In the genomic region with DNA sequence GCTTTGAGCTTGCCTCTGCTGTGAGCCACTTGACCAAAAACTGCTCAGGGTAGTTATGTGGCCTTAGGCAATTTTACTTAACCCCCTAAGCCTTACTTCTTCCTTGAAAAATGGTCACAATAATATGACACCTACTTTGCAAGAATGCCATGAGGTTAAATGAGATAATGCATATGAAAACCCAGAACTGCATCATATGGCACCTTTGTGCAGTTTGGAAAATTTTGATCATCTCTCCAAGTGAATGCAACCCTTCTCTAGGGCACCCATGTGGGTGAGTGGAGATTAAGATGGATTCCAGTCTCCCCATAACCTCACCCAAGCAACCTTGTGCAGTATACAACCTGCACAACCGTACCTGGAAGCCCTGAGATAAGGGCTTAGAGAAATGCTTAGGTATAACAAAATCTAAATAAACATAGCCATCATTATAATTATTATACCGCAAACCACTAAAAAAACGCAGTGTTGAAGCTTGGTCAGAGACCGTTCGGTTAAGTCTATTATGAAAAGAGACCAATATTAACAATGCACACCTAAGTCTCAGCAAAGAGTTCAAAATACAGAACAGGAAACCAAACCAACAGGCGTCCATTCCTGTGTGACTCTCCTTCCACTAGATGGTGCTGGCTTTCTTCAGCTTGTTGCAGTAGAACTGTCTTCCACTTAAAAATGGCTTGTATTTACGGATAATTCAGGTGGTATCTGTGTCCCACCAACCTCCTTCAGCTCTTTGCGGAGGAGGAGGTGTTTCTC, we compare ENCODE assay signal across 9 cellular contexts. TPM values are rescaled to one million over a fixed set of nuclear protein-coding genes. Genes with fewer than 3 reads are reported as not detected.
A peak's percentile ranks its signal among the peaks of the same experiment; 100 is the strongest.
DNase-seq lines count a peak whose midpoint lies in the region; ATAC-seq, FAIRE-seq and TF ChIP-seq lines count a peak whose summit lies in the region.
"Had no signal": no experiment of that assay in that cellular context is flagged by ENCODE, and none has a peak within 500 bp of the region (broad histone marks: within the 10 kb centered on the region; RNA-seq: fewer than 3 reads in every experiment).

No MANE protein-coding gene starts in this region.

- H2BK20ac ChIP-seq in H1 (ENCODE audit: low read length): no peak overlapping the region

- H3K56ac ChIP-seq in H1 (replicated peaks; ENCODE audit: insufficient read length, low read depth, low read length): no peak overlapping the region

- TF ChIP-seq POLR2A in H1 (IDR thresholded peaks at IDR 0.05; ENCODE audit: control extremely low read depth in 1 of 2, low read depth in 2 of 2, low read length in 2 of 2): no peak

- no peaks in the 10 kb centered on the region for H3K36me3 Mint-ChIP-seq in naive thymus-derived CD4-positive, alpha-beta T cell
- no peaks in the 10 kb centered on the region for H3K36me3 Mint-ChIP-seq in immature natural killer cell

- no peak overlapping the region for H4K8ac ChIP-seq in H1 (ENCODE audit: extremely low read depth, insufficient read depth, low read length)

- H3K4me1 Mint-ChIP-seq in naive thymus-derived CD4-positive, alpha-beta T cell: peaks cover 0 to 2% (median 0%) of the 10 kb centered on the region in 7 donors
- no peaks in the 10 kb centered on the region for H3K4me1 Mint-ChIP-seq in immature natural killer cell
- H3K4me1 Mint-ChIP-seq: activated B cell treated with CpG ODN at 0.5 μM for 24 hours had no signal

- H3K23ac ChIP-seq in H1 (ENCODE audit: insufficient read length): no peak overlapping the region

- H2BK120ac ChIP-seq in H1 (replicated peaks; ENCODE audit: low read depth, low read length): no peak overlapping the region

- H2AFZ ChIP-seq in DND-41 (ENCODE audit: low read depth, low read length) (no peak overlapping the region), H1 (ENCODE audit: low read length) (peak overlapping the region; percentile 91; the same call in 1 of the 2 replicates)

- no peak overlapping the region for H3K9ac ChIP-seq in DND-41 (ENCODE audit: low read depth, low read length)
- H3K9ac ChIP-seq in NT2/D1 (ENCODE audit: insufficient read length, low read depth): no peak overlapping the region
- no peak overlapping the region for H3K9ac ChIP-seq in H1 (replicated peaks in 1 of 4; ENCODE audit: extremely low read depth in 1 of 4, low read depth in 3 of 4, low read length in 3 of 4)

- no peaks in the 10 kb centered on the region for H4K20me1 ChIP-seq in DND-41 (ENCODE audit: insufficient read depth, low read length)
- no peaks in the 10 kb centered on the region for H4K20me1 ChIP-seq in H1 (replicated peaks in 1 of 2; ENCODE audit: control insufficient read depth in 1 of 2, insufficient read depth in 2 of 2, low read length in 2 of 2)

- ATAC-seq in DND-41 (ENCODE audit: insufficient read depth, low read depth) (peak; percentile 91), GM19438 (IDR thresholded peaks at IDR 0.05; ENCODE audit: low read depth, unreplicated experiment) (peak; percentile 80), HG03565 (IDR thresholded peaks at IDR 0.05; ENCODE audit: unreplicated experiment) (peak; percentile 88)
- ATAC-seq in naive thymus-derived CD4-positive, alpha-beta T cell: peak; percentile 53

- H3K9me3 ChIP-seq in DND-41 (ENCODE audit: insufficient read depth, low read length, severe bottlenecking): no peaks in the 10 kb centered on the region
- H3K9me3 ChIP-seq in NT2/D1 (ENCODE audit: insufficient read depth, low read length): no peaks in the 10 kb centered on the region
- no peaks in the 10 kb centered on the region for H3K9me3 ChIP-seq in H1 (ENCODE audit: insufficient read depth in 2 of 2, low read depth in 1 of 2, low read length in 1 of 2)
- H3K9me3 ChIP-seq in naive thymus-derived CD4-positive, alpha-beta T cell (ENCODE audit: control insufficient read depth in 2 of 3, low read length in 3 of 3): no peaks in the 10 kb centered on the region

- TF ChIP-seq RAD21 in H1 (IDR thresholded peaks at IDR 0.05 in 1 of 2, conservative IDR thresholded peaks at IDR 0.05 in 1 of 2; ENCODE audit: low read depth in 2 of 2, low read length in 2 of 2): peak; percentile 90

- H2BK12ac ChIP-seq in H1 (ENCODE audit: low read depth, low read length): 0 out of 2 replicates have a peak overlapping the region, but pooled peaks have one; percentile 0

- H3K4me3 Mint-ChIP-seq in naive thymus-derived CD4-positive, alpha-beta T cell: no peak overlapping the region
- H3K4me3 Mint-ChIP-seq in immature natural killer cell: no peak overlapping the region
- H3K4me3 Mint-ChIP-seq: activated B cell treated with CpG ODN at 0.5 μM for 24 hours had no signal

- H3K27ac Mint-ChIP-seq in naive thymus-derived CD4-positive, alpha-beta T cell: no peak overlapping the region
- H3K27ac Mint-ChIP-seq in immature natural killer cell: no peak overlapping the region
- H3K27ac Mint-ChIP-seq: activated B cell treated with CpG ODN at 0.5 μM for 24 hours had no signal

- H3K36me3 ChIP-seq in DND-41 (ENCODE audit: insufficient read depth, low read length) (no peaks in the 10 kb centered on the region), NT2/D1 (ENCODE audit: insufficient read depth, insufficient read length, low read length) (no peaks in the 10 kb centered on the region), H1 (ENCODE audit: control insufficient read depth in 2 of 4, insufficient read depth in 4 of 4, low read length in 3 of 4) (no peaks in the 10 kb centered on the region)
- H3K36me3 ChIP-seq in naive thymus-derived CD4-positive, alpha-beta T cell (ENCODE audit: control insufficient read depth in 2 of 3, insufficient read depth in 3 of 3, low read length in 3 of 3): no peaks in the 10 kb centered on the region

- no peaks in the 10 kb centered on the region for H3K79me1 ChIP-seq in H1 (ENCODE audit: low read depth, low read length)

- H3K4me1 ChIP-seq in DND-41 (ENCODE audit: insufficient read depth, low read length) (no peaks in the 10 kb centered on the region), NT2/D1 (ENCODE audit: insufficient read depth, insufficient read length) (no peaks in the 10 kb centered on the region), H1 (replicated peaks in 1 of 4; ENCODE audit: control insufficient read depth in 3 of 4, insufficient read depth in 4 of 4, low read length in 3 of 4) (peaks cover 0 to 3% (median 0%) of the 10 kb centered on the region in 4 experiments; a peak in 4 of 7 replicates)
- no peaks in the 10 kb centered on the region for H3K4me1 ChIP-seq in naive thymus-derived CD4-positive, alpha-beta T cell (ENCODE audit: control insufficient read depth in 2 of 2, insufficient read depth in 2 of 2, low read length in 2 of 2)

- H3K27me3 ChIP-seq in DND-41 (ENCODE audit: insufficient read depth, low read length, poor library complexity) (no peaks in the 10 kb centered on the region), NT2/D1 (ENCODE audit: insufficient read depth, insufficient read length) (no peaks in the 10 kb centered on the region), H1 (replicated peaks in 1 of 4; ENCODE audit: control insufficient read depth in 3 of 4, extremely low read depth in 1 of 4, insufficient read depth in 3 of 4, low read length in 3 of 4) (no peaks in the 10 kb centered on the region)
- H3K27me3 ChIP-seq in naive thymus-derived CD4-positive, alpha-beta T cell (ENCODE audit: control insufficient read depth in 2 of 2, insufficient read depth in 2 of 2, low read length in 2 of 2): no peaks in the 10 kb centered on the region

- peaks cover 13 to 37% (median 29%) of the 10 kb centered on the region in 5 donors for H3K27me3 Mint-ChIP-seq in naive thymus-derived CD4-positive, alpha-beta T cell
- peaks cover 6 to 25% (median 7%) of the 10 kb centered on the region in 3 donors for H3K27me3 Mint-ChIP-seq in immature natural killer cell (ENCODE audit: low read depth in 3 of 3)

- no peaks in the 10 kb centered on the region for H3K79me2 ChIP-seq in DND-41 (ENCODE audit: insufficient read depth, low read length)
- no peaks in the 10 kb centered on the region for H3K79me2 ChIP-seq in H1 (ENCODE audit: control insufficient read depth in 1 of 2, insufficient read depth in 2 of 2, low read length in 2 of 2)

- TF ChIP-seq EP300 in H1 (IDR thresholded peaks at IDR 0.05; ENCODE audit: borderline replicate concordance in 1 of 2, low read depth in 2 of 2, low read length in 2 of 2): no peak

- H3K4me3 ChIP-seq in DND-41 (ENCODE audit: low read depth in 1 of 2, low read length in 2 of 2): no peak overlapping the region
- H3K4me3 ChIP-seq in NT2/D1 (ENCODE audit: insufficient read length, low read depth): no peak overlapping the region
- no peak overlapping the region for H3K4me3 ChIP-seq in H1 (ENCODE audit: extremely low read depth in 1 of 4, insufficient read depth in 2 of 4, low read depth in 3 of 4, low read length in 4 of 4)
- H3K4me3 ChIP-seq in naive thymus-derived CD4-positive, alpha-beta T cell (ENCODE audit: low read length): no peak overlapping the region

- H3K4ac ChIP-seq in H1 (replicated peaks; ENCODE audit: insufficient read length, low read depth, low read length): no peak overlapping the region

- no peaks in the 10 kb centered on the region for H3K23me2 ChIP-seq in H1 (ENCODE audit: low read depth, low read length)

- no peak overlapping the region for H2BK15ac ChIP-seq in H1 (ENCODE audit: low read length)

- no peak overlapping the region for H3K14ac ChIP-seq in H1 (ENCODE audit: insufficient read length)

- no peak overlapping the region for H4K91ac ChIP-seq in H1 (replicated peaks; ENCODE audit: insufficient read length, low read length)

- 54% methylated on average over 8 of the region's 8 CpGs; no CpG with 5 or more reads in 1 of the 2 experiments for WGBS in H1 (ENCODE audit: extremely low coverage in 1 of 2, insufficient coverage in 1 of 2, insufficient read length in 1 of 2, insufficient replicate concordance in 2 of 2, low coverage in 1 of 2, low lambda C conversion rate in 2 of 2, missing lambda C conversion rate in 1 of 2), 2 experiments

- FAIRE-seq in H1 (lab: Jason Lieb, UNC): peak; percentile 92

- POLR2A ChIA-PET in H1 (lab: Charles Lee; ENCODE audit: partially characterized antibody): interaction anchor here (1.4 kb wide), 1 partner anchor 14 kb away, joined by 3 read pairs; no protein-coding TSS in a partner anchor
- POLR2A ChIA-PET in naive thymus-derived CD4-positive, alpha-beta T cell (lab: Charles Lee): no interaction called here

- no peaks in the 10 kb centered on the region for H3K9me3 Mint-ChIP-seq in naive thymus-derived CD4-positive, alpha-beta T cell
- H3K9me3 Mint-ChIP-seq in immature natural killer cell: peaks cover 0 to 3% (median 0%) of the 10 kb centered on the region in 6 donors
- H3K9me3 Mint-ChIP-seq: activated B cell treated with CpG ODN at 0.5 μM for 24 hours had no signal

- H2BK5ac ChIP-seq in H1 (ENCODE audit: low read depth, low read length): no peak overlapping the region

- peak; percentile 82 for TF ChIP-seq CTCF in DND-41 (IDR thresholded peaks at IDR 0.05; ENCODE audit: borderline replicate concordance, extremely low read depth, low read length, poor library complexity, severe bottlenecking)
- peak in 2 of 3 experiments; percentile 77 to 86; a peak in 3 of 4 replicates for TF ChIP-seq CTCF in H1 (IDR thresholded peaks at IDR 0.05; ENCODE audit: control extremely low read depth in 1 of 3, insufficient read depth in 1 of 3, low read depth in 1 of 3, low read length in 3 of 3)

- DNase-seq in DND-41 (peak; percentile 39), NT2/D1 (ENCODE audit: low read depth, low spot score) (peak; percentile 20), H1 (ENCODE audit: low read depth in 1 of 2, low spot score in 2 of 2) (no peak), cortex of kidney (lab: John Stamatoyannopoulos, UW) (no peak), immature natural killer cell (no peak)
- DNase-seq in naive thymus-derived CD4-positive, alpha-beta T cell: peak in 2 of 9 donors; percentile 9 to 10
- DNase-seq: activated B cell treated with CpG ODN at 0.5 μM for 24 hours had no signal

- H4K5ac ChIP-seq in H1 (ENCODE audit: insufficient read length, low read depth, low read length): no peak overlapping the region

- CTCF ChIA-PET in H1 (lab: Charles Lee; ENCODE audit: partially characterized antibody): interaction anchor here (0.5 to 6.5 kb wide), 30 partner anchors 11 to 292 kb away, joined by 3 to 38 read pairs (median 4); partner anchors contain the start of gene NDUFA5
- CTCF ChIA-PET in naive thymus-derived CD4-positive, alpha-beta T cell (lab: Charles Lee): no interaction called here

- H2AK5ac ChIP-seq in H1 (ENCODE audit: low read depth, low read length): no peak overlapping the region

- H3K4me2 ChIP-seq in DND-41 (ENCODE audit: insufficient read depth, low read length) (no peak overlapping the region), H1 (ENCODE audit: insufficient read depth in 1 of 2, low read depth in 2 of 2, low read length in 2 of 2) (no peak overlapping the region)

- intact Hi-C loops in naive thymus-derived CD4-positive, alpha-beta T cell (cut with micrococcal nuclease): loop anchor here (1.0 to 5.0 kb wide), 3 partner anchors 285 to 292 kb away; no protein-coding TSS in a partner anchor

- H3K27ac ChIP-seq in DND-41 (ENCODE audit: low read length) (no peak overlapping the region), H1 (ENCODE audit: low read depth, low read length) (no peak overlapping the region)
- H3K27ac ChIP-seq in naive thymus-derived CD4-positive, alpha-beta T cell (ENCODE audit: low read depth, low read length): no peak overlapping the region

- no peak overlapping the region for H3K18ac ChIP-seq in H1 (ENCODE audit: extremely low read depth, low read length)

RNA-seq across cellular contexts. Expression of gene ASB15, which starts 21.0 kb away (rescaled TPM):
- not detected in 2 replicates for total RNA-seq in H1 (2021; fragmentation: NEBNext Ultra II Directional; extraction: Animal tissue kit (Norgen Biotek cat#: 25700))
- not detected in 2 replicates for polyA plus RNA-seq in H1 (2011; rRNA removed)
- polyA plus RNA-seq in H1 (2011; cell fraction: cytosol; rRNA removed): not detected
- not detected for polyA plus RNA-seq in H1 (2011; cell fraction: nucleus; rRNA removed)
- polyA plus RNA-seq in H1 (2012, experiment 1 of 2): not detected in 4 replicates
- not detected for polyA plus RNA-seq in H1 (2012, experiment 2 of 2)
- not detected for polyA plus RNA-seq in H1 (2013, experiment 1 of 2)
- not detected for polyA plus RNA-seq in H1 (2013, experiment 2 of 2)
- polyA minus RNA-seq in H1 (2011; rRNA and poly(A)+ RNA removed): not detected in 2 replicates
- not detected for polyA minus RNA-seq in H1 (2011; cell fraction: cytosol; rRNA and poly(A)+ RNA removed)
- not detected for polyA minus RNA-seq in H1 (2011; cell fraction: nucleus; rRNA and poly(A)+ RNA removed)
- total RNA-seq in naive thymus-derived CD4-positive, alpha-beta T cell: not detected
- under 1 TPM; 0.07 to 0.15 TPM for polyA plus RNA-seq in naive thymus-derived CD4-positive, alpha-beta T cell
- not detected for polyA plus RNA-seq in immature natural killer cell
- total RNA-seq: activated B cell treated with CpG ODN at 0.5 μM for 24 hours had no signal

RNA-seq across cellular contexts. Expression of gene NDUFA5, which starts 23.0 kb away (rescaled TPM):
- total RNA-seq in H1 (2021; fragmentation: NEBNext Ultra II Directional; extraction: Animal tissue kit (Norgen Biotek cat#: 25700)): 74.9 and 76.3 TPM in 2 replicates
- polyA plus RNA-seq in H1 (2011; rRNA removed) (3.4 and 7.6 TPM in 2 replicates), immature natural killer cell (10 to 100 TPM; 80.9 to 99.4 (median 89.2) TPM)
- 20.1 TPM for polyA plus RNA-seq in H1 (2011; cell fraction: cytosol; rRNA removed)
- polyA plus RNA-seq in H1 (2011; cell fraction: nucleus; rRNA removed): 2.4 TPM
- 18.7 to 54.6 TPM (median 27.1 TPM) in 4 replicates for polyA plus RNA-seq in H1 (2012, experiment 1 of 2)
- polyA plus RNA-seq in H1 (2012, experiment 2 of 2): 9.3 TPM
- polyA plus RNA-seq in H1 (2013, experiment 1 of 2): 55.6 TPM
- 53.9 TPM for polyA plus RNA-seq in H1 (2013, experiment 2 of 2)
- 3.8 and 4.9 TPM in 2 replicates for polyA minus RNA-seq in H1 (2011; rRNA and poly(A)+ RNA removed)
- polyA minus RNA-seq in H1 (2011; cell fraction: cytosol; rRNA and poly(A)+ RNA removed): 10.9 TPM
- polyA minus RNA-seq in H1 (2011; cell fraction: nucleus; rRNA and poly(A)+ RNA removed): 26.0 TPM
- total RNA-seq in naive thymus-derived CD4-positive, alpha-beta T cell: 10 to 100 TPM; 51.2 to 64.1 (median 62.5) TPM
- 10 to 100 TPM; 40.8 to 97.8 TPM for polyA plus RNA-seq in naive thymus-derived CD4-positive, alpha-beta T cell

RNA-seq across cellular contexts. Expression of gene IQUB, which starts 46.2 kb away (rescaled TPM):
- total RNA-seq in H1 (2021; fragmentation: NEBNext Ultra II Directional; extraction: Animal tissue kit (Norgen Biotek cat#: 25700)): 0.82 and 0.96 TPM in 2 replicates
- polyA plus RNA-seq in H1 (2011; rRNA removed): 0.08 and 0.12 TPM in 2 replicates
- polyA plus RNA-seq in H1 (2011; cell fraction: cytosol; rRNA removed): 0.19 TPM
- polyA plus RNA-seq in H1 (2011; cell fraction: nucleus; rRNA removed): 0.24 TPM
- 0.25 to 0.54 TPM (median 0.35 TPM) in 4 replicates for polyA plus RNA-seq in H1 (2012, experiment 1 of 2)
- polyA plus RNA-seq in H1 (2012, experiment 2 of 2): 0.05 TPM
- polyA plus RNA-seq in H1 (2013, experiment 1 of 2): 0.47 TPM
- 0.35 TPM for polyA plus RNA-seq in H1 (2013, experiment 2 of 2)
- 0.20 and 0.32 TPM in 2 replicates for polyA minus RNA-seq in H1 (2011; rRNA and poly(A)+ RNA removed)
- not detected for polyA minus RNA-seq in H1 (2011; cell fraction: cytosol; rRNA and poly(A)+ RNA removed)
- 2.9 TPM for polyA minus RNA-seq in H1 (2011; cell fraction: nucleus; rRNA and poly(A)+ RNA removed)
- under 1 TPM in 1 of 5 experiments, not detected in 4; 0.24 TPM for total RNA-seq in naive thymus-derived CD4-positive, alpha-beta T cell
- polyA plus RNA-seq in naive thymus-derived CD4-positive, alpha-beta T cell: under 1 TPM in 1 of 2 donors, not detected in 1; 0.09 TPM
- polyA plus RNA-seq in immature natural killer cell: not detected

Comparison
In these comparisons a context has a peak if more than half of its experiments do, and no peak if none do; other contexts are left out.
1. DNase-seq: peak in DND-41 (single experiment) and NT2/D1 (single experiment); none in H1 (0 of 2), cortex of kidney (single experiment) and immature natural killer cell (0 of 3).
2. Peak in every context shown above with its lines, with median percentiles within 50 percentile points of each other: ATAC-seq.